In genomic region chr9:125659954-125660353, GRCh38 we compare ENCODE assay signal across 13 cellular contexts. TPM values are rescaled to one million over a fixed set of nuclear protein-coding genes. Genes with fewer than 3 reads are reported as not detected.
DNase-seq lines count a peak whose midpoint lies in the region; ATAC-seq and TF ChIP-seq lines count a peak whose summit lies in the region.
"Had no signal": no experiment of that assay in that cellular context is flagged by ENCODE, and none has a peak within 500 bp of the region (broad histone marks: within the 10 kb centered on the region; RNA-seq: fewer than 3 reads in every experiment).

No MANE protein-coding gene starts in this region.

- no peaks in the 10 kb centered on the region for H3K27me3 ChIP-seq in sigmoid colon

- TF ChIP-seq POLR2A in sigmoid colon (IDR thresholded peaks at IDR 0.05), result no peak

- H3K27ac ChIP-seq in sigmoid colon, result no peak overlapping the region

- intact Hi-C loops in activated CD4-positive, alpha-beta T cell treated with anti-CD3 and anti-CD28 coated beads for 36 hours (cut with DNase I, micrococcal nuclease), result loop anchor here (1.0 to 2.0 kb wide), 4 partner anchors 10 to 41 kb away; no protein-coding TSS in a partner anchor
- intact Hi-C loops in sigmoid colon (cut with DNase I), result loop anchor here (10.0 kb wide), 1 partner anchor 565 kb away; no protein-coding TSS in a partner anchor

- TF ChIP-seq CTCF in cardiac fibroblast (IDR thresholded peaks at IDR 0.05; ENCODE audit: low read depth, low read length) (no peak), sigmoid colon (IDR thresholded peaks at IDR 0.05) (no peak)

- peaks cover 16% of the 10 kb centered on the region for H3K36me3 Mint-ChIP-seq in activated CD4-positive, alpha-beta T cell treated with anti-CD3 and anti-CD28 coated beads for 36 hours (ENCODE audit: low read depth)

- no peak overlapping the region for H3K27ac Mint-ChIP-seq in activated CD4-positive, alpha-beta T cell treated with anti-CD3 and anti-CD28 coated beads for 36 hours
- H3K27ac Mint-ChIP-seq: activated naive CD8-positive, alpha-beta T cell; naive thymus-derived CD4-positive, alpha-beta T cell had no signal

- POLR2A ChIA-PET in activated CD4-positive, alpha-beta T cell treated with anti-CD3 and anti-CD28 coated beads for 36 hours (lab: Charles Lee), result no interaction called here

- ATAC-seq in activated CD4-positive, alpha-beta T cell treated with anti-CD3 and anti-CD28 coated beads for 36 hours, result peak; percentile 79
- ATAC-seq in HG03439 (IDR thresholded peaks at IDR 0.05; ENCODE audit: unreplicated experiment) (peak; percentile 62), HG02884 (IDR thresholded peaks at IDR 0.05; ENCODE audit: unreplicated experiment) (no peak), HG03342 (IDR thresholded peaks at IDR 0.05; ENCODE audit: unreplicated experiment) (no peak)
- ATAC-seq: HCT116; naive thymus-derived CD4-positive, alpha-beta T cell had no signal

- CTCF ChIA-PET in activated CD4-positive, alpha-beta T cell treated with anti-CD3 and anti-CD28 coated beads for 36 hours (lab: Charles Lee), result interaction anchor here (0.6 kb wide), 1 partner anchor 676 kb away, joined by 3 read pairs; no protein-coding TSS in a partner anchor

- no peaks in the 10 kb centered on the region for H3K9me3 Mint-ChIP-seq in activated CD4-positive, alpha-beta T cell treated with anti-CD3 and anti-CD28 coated beads for 36 hours (ENCODE audit: low read depth)
- H3K9me3 Mint-ChIP-seq: naive thymus-derived CD4-positive, alpha-beta T cell had no signal

- peaks cover 11% of the 10 kb centered on the region for H3K4me1 Mint-ChIP-seq in activated CD4-positive, alpha-beta T cell treated with anti-CD3 and anti-CD28 coated beads for 36 hours

- DNase-seq in activated CD4-positive, alpha-beta T cell treated with anti-CD3 and anti-CD28 coated beads for 36 hours, result peak; percentile 41
- no peak for DNase-seq in activated CD4-positive, alpha-beta T cell treated with anti-CD3 and anti-CD28 coated beads for 1 hour
- peak; percentile 66 to 94 for DNase-seq in cardiac fibroblast (ENCODE audit: low read depth in 2 of 2)
- peak; percentile 75 for DNase-seq in skeletal muscle cell (ENCODE audit: low read depth)
- no peak for DNase-seq in sigmoid colon
- DNase-seq: naive thymus-derived CD4-positive, alpha-beta T cell; NCI-H510A; stimulated activated CD4-positive, alpha-beta T cell treated with anti-CD3 and anti-CD28 coated beads, Interleukin-12 subunit alpha, Interleukin-12 subunit beta, amount 100 ng/mL, for 4 hours had no signal

- TF ChIP-seq EP300 in sigmoid colon (IDR thresholded peaks at IDR 0.05), result no peak

- H3K36me3 ChIP-seq in sigmoid colon, result no peaks in the 10 kb centered on the region

- H3K9me3 ChIP-seq in sigmoid colon, result no peaks in the 10 kb centered on the region

- no peak overlapping the region for H3K4me3 Mint-ChIP-seq in activated CD4-positive, alpha-beta T cell treated with anti-CD3 and anti-CD28 coated beads for 36 hours
- H3K4me3 Mint-ChIP-seq: activated naive CD8-positive, alpha-beta T cell; naive thymus-derived CD4-positive, alpha-beta T cell had no signal

- no peak overlapping the region for H3K4me3 ChIP-seq in cardiac fibroblast (replicated peaks in 1 of 2; ENCODE audit: low read depth in 2 of 2, low read length in 2 of 2)
- H3K4me3 ChIP-seq in skeletal muscle cell (ENCODE audit: low read depth, low read length), result no peak overlapping the region
- H3K4me3 ChIP-seq in sigmoid colon, result no peak overlapping the region

- no peaks in the 10 kb centered on the region for H3K27me3 Mint-ChIP-seq in activated CD4-positive, alpha-beta T cell treated with anti-CD3 and anti-CD28 coated beads for 36 hours
- H3K27me3 Mint-ChIP-seq: activated naive CD8-positive, alpha-beta T cell; naive thymus-derived CD4-positive, alpha-beta T cell had no signal

- WGBS in sigmoid colon, 2 donors, result 66 to 76% methylated on average over 4 of the region's 4 CpGs

- peaks cover 0 to 18% (median 10%) of the 10 kb centered on the region in 4 donors for H3K4me1 ChIP-seq in sigmoid colon

RNA-seq across cellular contexts. Expression of gene MAPKAP1, which starts 47.1 kb away (rescaled TPM):
- total RNA-seq in activated CD4-positive, alpha-beta T cell treated with anti-CD3 and anti-CD28 coated beads for 36 hours, result 10 to 100 TPM; 51.6 to 61.9 TPM
- 100 to 1,000 TPM in 1 of 4 donors, 10 to 100 TPM in 3; 84.3 to 155 (median 88.2) TPM for total RNA-seq in sigmoid colon
- polyA plus RNA-seq in sigmoid colon, result 10 to 100 TPM; 37.2 to 62.4 (median 37.2) TPM

Comparison
In these comparisons a context has a peak if more than half of its experiments do, and no peak if none do; other contexts are left out.
1. DNase-seq: peak in activated CD4-positive, alpha-beta T cell treated with anti-CD3 and anti-CD28 coated beads for 36 hours (single experiment), cardiac fibroblast (2 of 2) and skeletal muscle cell (single experiment); none in activated CD4-positive, alpha-beta T cell treated with anti-CD3 and anti-CD28 coated beads for 1 hour (single experiment) and sigmoid colon (single experiment).
2. ATAC-seq: peak in activated CD4-positive, alpha-beta T cell treated with anti-CD3 and anti-CD28 coated beads for 36 hours (single experiment) and HG03439 (single experiment); none in HG02884 (single experiment) and HG03342 (single experiment).